Comparison of ENCODE assay signal across 1 cellular context in genomic region chr4:602559-602942, GRCh38.
A peak's percentile ranks its signal among the peaks of the same experiment; 100 is the strongest.
TF ChIP-seq lines count a peak whose summit lies in the region.

No MANE protein-coding gene starts in this region.

TF ChIP-seq in HepG2, 621 proteins besides CTCF, POLR2A, EP300 and RAD21 (continued from another document and continues in another):
- TF ChIP-seq HNF1B (CRISPR knock-in tag; IDR thresholded peaks at IDR 0.05) = no peak
- 0 out of 2 replicates have a peak, but pooled peaks have one; percentile 26 for TF ChIP-seq PATZ1 (CRISPR knock-in tag; IDR thresholded peaks at IDR 0.05)
- TF ChIP-seq FIP1L1 (IDR thresholded peaks at IDR 0.05; ENCODE audit: borderline replicate concordance, insufficient read depth, low read depth, low read length) = no peak
- TF ChIP-seq JUN (CRISPR knock-in tag; IDR thresholded peaks at IDR 0.05) = 0 out of 2 replicates have a peak, but pooled peaks have one; percentile 37
- TF ChIP-seq, protein P1, sequence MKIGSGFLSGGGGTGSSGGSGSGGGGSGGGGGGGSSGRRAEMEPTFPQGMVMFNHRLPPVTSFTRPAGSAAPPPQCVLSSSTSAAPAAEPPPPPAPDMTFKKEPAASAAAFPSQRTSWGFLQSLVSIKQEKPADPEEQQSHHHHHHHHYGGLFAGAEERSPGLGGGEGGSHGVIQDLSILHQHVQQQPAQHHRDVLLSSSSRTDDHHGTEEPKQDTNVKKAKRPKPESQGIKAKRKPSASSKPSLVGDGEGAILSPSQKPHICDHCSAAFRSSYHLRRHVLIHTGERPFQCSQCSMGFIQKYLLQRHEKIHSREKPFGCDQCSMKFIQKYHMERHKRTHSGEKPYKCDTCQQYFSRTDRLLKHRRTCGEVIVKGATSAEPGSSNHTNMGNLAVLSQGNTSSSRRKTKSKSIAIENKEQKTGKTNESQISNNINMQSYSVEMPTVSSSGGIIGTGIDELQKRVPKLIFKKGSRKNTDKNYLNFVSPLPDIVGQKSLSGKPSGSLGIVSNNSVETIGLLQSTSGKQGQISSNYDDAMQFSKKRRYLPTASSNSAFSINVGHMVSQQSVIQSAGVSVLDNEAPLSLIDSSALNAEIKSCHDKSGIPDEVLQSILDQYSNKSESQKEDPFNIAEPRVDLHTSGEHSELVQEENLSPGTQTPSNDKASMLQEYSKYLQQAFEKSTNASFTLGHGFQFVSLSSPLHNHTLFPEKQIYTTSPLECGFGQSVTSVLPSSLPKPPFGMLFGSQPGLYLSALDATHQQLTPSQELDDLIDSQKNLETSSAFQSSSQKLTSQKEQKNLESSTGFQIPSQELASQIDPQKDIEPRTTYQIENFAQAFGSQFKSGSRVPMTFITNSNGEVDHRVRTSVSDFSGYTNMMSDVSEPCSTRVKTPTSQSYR (CRISPR knock-in tag; IDR thresholded peaks at IDR 0.05; ENCODE audit: borderline replicate concordance) = no peak
- TF ChIP-seq NCOA1 (CRISPR knock-in tag; IDR thresholded peaks at IDR 0.05) = no peak
- no peak for TF ChIP-seq ZFP1 (CRISPR knock-in tag; IDR thresholded peaks at IDR 0.05)
- no peak for TF ChIP-seq ZNF234 (CRISPR knock-in tag; conservative IDR thresholded peaks at IDR 0.05)
- no peak for TF ChIP-seq CREB3 (CRISPR knock-in tag; IDR thresholded peaks at IDR 0.05)
- TF ChIP-seq KDM5B (CRISPR knock-in tag; IDR thresholded peaks at IDR 0.05; ENCODE audit: borderline replicate concordance) = no peak
- no peak for TF ChIP-seq ZNF770 (CRISPR knock-in tag; IDR thresholded peaks at IDR 0.05)
- TF ChIP-seq, protein P2, sequence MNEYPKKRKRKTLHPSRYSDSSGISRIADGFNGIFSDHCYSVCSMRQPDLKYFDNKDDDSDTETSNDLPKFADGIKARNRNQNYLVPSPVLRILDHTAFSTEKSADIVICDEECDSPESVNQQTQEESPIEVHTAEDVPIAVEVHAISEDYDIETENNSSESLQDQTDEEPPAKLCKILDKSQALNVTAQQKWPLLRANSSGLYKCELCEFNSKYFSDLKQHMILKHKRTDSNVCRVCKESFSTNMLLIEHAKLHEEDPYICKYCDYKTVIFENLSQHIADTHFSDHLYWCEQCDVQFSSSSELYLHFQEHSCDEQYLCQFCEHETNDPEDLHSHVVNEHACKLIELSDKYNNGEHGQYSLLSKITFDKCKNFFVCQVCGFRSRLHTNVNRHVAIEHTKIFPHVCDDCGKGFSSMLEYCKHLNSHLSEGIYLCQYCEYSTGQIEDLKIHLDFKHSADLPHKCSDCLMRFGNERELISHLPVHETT (CRISPR knock-in tag; conservative IDR thresholded peaks at IDR 0.05) = no peak
- peak; percentile 45 to 62; a peak in 1 of 4 replicates for TF ChIP-seq HMGXB4 (CRISPR knock-in tag; IDR thresholded peaks at IDR 0.05; ENCODE audit: borderline replicate concordance in 1 of 2, low read depth in 1 of 2)
- no peak for TF ChIP-seq HNRNPH1 (optimal IDR thresholded peaks at IDR 0.05; ENCODE audit: low read depth, low read length)
- TF ChIP-seq ZFYVE20 (CRISPR knock-in tag; IDR thresholded peaks at IDR 0.05; ENCODE audit: borderline replicate concordance, low read depth) = no peak
- TF ChIP-seq TCF7 (IDR thresholded peaks at IDR 0.05; ENCODE audit: low read depth) = no peak
- peak; percentile 55 for TF ChIP-seq XRCC5 (optimal IDR thresholded peaks at IDR 0.05; ENCODE audit: low read length)
- TF ChIP-seq ZFP90 (CRISPR knock-in tag; IDR thresholded peaks at IDR 0.05; ENCODE audit: borderline replicate concordance) = no peak
- TF ChIP-seq ZNF335 (CRISPR knock-in tag; IDR thresholded peaks at IDR 0.05) = no peak
- no peak for TF ChIP-seq MXD4 (CRISPR knock-in tag; IDR thresholded peaks at IDR 0.05)
- TF ChIP-seq ZNF407 (CRISPR knock-in tag; IDR thresholded peaks at IDR 0.05; ENCODE audit: not compliant biosample characterization) = no peak
- TF ChIP-seq, protein P3, sequence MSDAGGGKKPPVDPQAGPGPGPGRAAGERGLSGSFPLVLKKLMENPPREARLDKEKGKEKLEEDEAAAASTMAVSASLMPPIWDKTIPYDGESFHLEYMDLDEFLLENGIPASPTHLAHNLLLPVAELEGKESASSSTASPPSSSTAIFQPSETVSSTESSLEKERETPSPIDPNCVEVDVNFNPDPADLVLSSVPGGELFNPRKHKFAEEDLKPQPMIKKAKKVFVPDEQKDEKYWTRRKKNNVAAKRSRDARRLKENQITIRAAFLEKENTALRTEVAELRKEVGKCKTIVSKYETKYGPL (CRISPR knock-in tag; IDR thresholded peaks at IDR 0.05) = no peak
- TF ChIP-seq ZNF660 (CRISPR knock-in tag; IDR thresholded peaks at IDR 0.05; ENCODE audit: borderline replicate concordance, low read depth) = no peak
- TF ChIP-seq NR2F6 (IDR thresholded peaks at IDR 0.05) = no peak
- 0 out of 2 replicates have a peak, but pooled peaks have one; percentile 14 for TF ChIP-seq NR2F6 (CRISPR knock-in tag; IDR thresholded peaks at IDR 0.05)
- TF ChIP-seq CBX5 (CRISPR knock-in tag; IDR thresholded peaks at IDR 0.05; ENCODE audit: borderline replicate concordance) = 0 out of 2 replicates have a peak, but pooled peaks have one; percentile 12
- no peak for TF ChIP-seq ATAD3A (CRISPR knock-in tag; IDR thresholded peaks at IDR 0.05)
- no peak for TF ChIP-seq ZFAT (CRISPR knock-in tag; conservative IDR thresholded peaks at IDR 0.05)
